In the genomic region with DNA sequence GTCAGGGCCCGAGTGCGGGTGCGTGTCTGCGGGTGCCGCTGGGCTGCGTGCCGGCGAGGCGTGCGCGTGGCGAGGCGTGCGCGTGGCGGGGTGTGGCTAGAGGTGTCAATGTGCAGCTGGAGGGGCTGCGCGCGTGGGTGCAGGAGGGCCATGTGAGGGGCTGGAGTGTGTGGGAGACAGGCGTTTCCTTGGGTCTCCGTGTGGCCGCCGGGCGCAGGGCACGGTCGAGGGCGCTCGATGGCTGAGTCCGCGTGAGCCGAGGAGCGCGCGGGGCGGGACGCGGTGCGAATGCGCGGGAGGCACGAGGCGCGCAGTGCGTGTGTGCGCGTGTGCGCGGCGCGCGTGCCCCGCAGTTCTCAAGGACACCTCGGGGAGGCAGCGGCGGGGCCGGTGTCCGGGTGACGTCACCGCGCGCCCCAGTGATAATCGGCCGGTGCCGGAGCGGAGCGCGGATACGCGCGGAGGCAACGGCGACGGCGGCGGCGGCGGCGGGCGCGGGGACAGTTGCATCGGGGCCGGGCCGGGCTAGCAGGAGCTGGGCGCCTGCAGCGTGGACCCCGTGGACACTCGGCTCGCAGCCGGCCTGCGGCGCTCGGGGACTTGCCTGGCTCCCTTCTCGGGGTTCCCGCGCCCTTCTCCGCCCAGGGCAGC, we compare ENCODE assay signal across 11 cellular contexts. TPM values are rescaled to one million over a fixed set of nuclear protein-coding genes. Genes with fewer than 3 reads are reported as not detected.
DNase-seq lines count a peak whose midpoint lies in the region; ATAC-seq and TF ChIP-seq lines count a peak whose summit lies in the region.
"Had no signal": no experiment of that assay in that cellular context is flagged by ENCODE, and none has a peak within 500 bp of the region (broad histone marks: within the 10 kb centered on the region; RNA-seq: fewer than 3 reads in every experiment).

No MANE protein-coding gene starts in this region.

- peaks cover 2% of the 10 kb centered on the region for H3K4me1 ChIP-seq in endodermal cell (ENCODE audit: control insufficient read depth, insufficient read depth, low read length)

- TF ChIP-seq CTCF in endodermal cell (conservative IDR thresholded peaks at IDR 0.05) = peak; percentile 30
- TF ChIP-seq CTCF in mesothelial cell of epicardium (IDR thresholded peaks at IDR 0.05; ENCODE audit: unreplicated experiment) = no peak

- no peak overlapping the region for H3K27ac ChIP-seq in endodermal cell (ENCODE audit: low read depth, low read length)
- H3K27ac ChIP-seq: 22Rv1, HL-60 had no signal

- H3K27me3 Mint-ChIP-seq in endodermal cell (ENCODE audit: insufficient read depth) (peaks cover 74% of the 10 kb centered on the region), mesothelial cell of epicardium (ENCODE audit: low read depth) (peaks cover 80% of the 10 kb centered on the region)

- H3K9me3 ChIP-seq in endodermal cell (ENCODE audit: control insufficient read depth, low read length) = no peaks in the 10 kb centered on the region

- H3K9me3 Mint-ChIP-seq in endodermal cell (no peaks in the 10 kb centered on the region), mesothelial cell of epicardium (no peaks in the 10 kb centered on the region)
- H3K9me3 Mint-ChIP-seq: stimulated activated naive CD8-positive, alpha-beta T cell treated with anti-CD3 and anti-CD28 coated beads, Interleukin-15, amount 100 ng/mL, for 72 hours had no signal

- 1 to 3% methylated on average over 15 to 96 of the region's 96 CpGs for WGBS in endodermal cell (ENCODE audit: insufficient coverage in 1 of 2, insufficient read length in 1 of 2), 2 experiments

- H3K4me3 Mint-ChIP-seq in endodermal cell (peak overlapping the region; percentile 37), mesothelial cell of epicardium (no peak overlapping the region)

- peaks cover 8% of the 10 kb centered on the region for H3K4me1 Mint-ChIP-seq in endodermal cell
- peaks cover 8% of the 10 kb centered on the region for H3K4me1 Mint-ChIP-seq in mesothelial cell of epicardium

- H3K27me3 ChIP-seq in endodermal cell (ENCODE audit: control insufficient read depth, insufficient read depth, low read length, poor library complexity, severe bottlenecking) = peaks cover 82% of the 10 kb centered on the region

- no peak overlapping the region for H3K9ac ChIP-seq in endodermal cell (ENCODE audit: extremely low read depth, low read length, poor library complexity, severe bottlenecking)

- no peak for ATAC-seq in esophagus mucosa
- no peak for ATAC-seq in HG02973 (IDR thresholded peaks at IDR 0.05; ENCODE audit: unreplicated experiment)
- ATAC-seq: stimulated activated naive CD8-positive, alpha-beta T cell treated with anti-CD3 and anti-CD28 coated beads, Interleukin-15, amount 100 ng/mL, for 72 hours had no signal

- H3K4me3 ChIP-seq in endodermal cell (ENCODE audit: low read length) = no peak overlapping the region

- DNase-seq in DMS 273 (lab: John Stamatoyannopoulos, UW; ENCODE audit: unreplicated experiment) = peak; percentile 76
- DNase-seq in DMS 273 treated with DMSO at 0.1 percent for 48 hours (lab: John Stamatoyannopoulos, UW) = no peak
- peak; percentile 50 for DNase-seq in NCI-H69 (lab: John Stamatoyannopoulos, UW)
- peak; percentile 76 for DNase-seq in endodermal cell
- DNase-seq in retina = peak; percentile 86
- no peak for DNase-seq in mesothelial cell of epicardium (ENCODE audit: low spot score in 2 of 2, unreplicated experiment in 2 of 2)

- no peak overlapping the region for H3K27ac Mint-ChIP-seq in endodermal cell
- H3K27ac Mint-ChIP-seq in mesothelial cell of epicardium = no peak overlapping the region
- H3K27ac Mint-ChIP-seq: stimulated activated naive CD8-positive, alpha-beta T cell treated with anti-CD3 and anti-CD28 coated beads, Interleukin-15, amount 100 ng/mL, for 72 hours had no signal

- H3K36me3 Mint-ChIP-seq in endodermal cell (ENCODE audit: low read depth) (no peaks in the 10 kb centered on the region), mesothelial cell of epicardium (no peaks in the 10 kb centered on the region)

- no peaks in the 10 kb centered on the region for H3K36me3 ChIP-seq in endodermal cell (ENCODE audit: control insufficient read depth, insufficient read depth, low read length)

RNA-seq across cellular contexts. Expression of a gene that starts 38.7 kb away (rescaled TPM):
- total RNA-seq in endodermal cell (10 to 100 TPM; 64.9 to 73.2 TPM), mesothelial cell of epicardium (49.3 to 52.9 TPM (median 50.1 TPM) in 3 replicates), esophagus mucosa (22.5 TPM)
- 43.0 TPM for polyA plus RNA-seq in endodermal cell (2013, experiment 1 of 2)
- polyA plus RNA-seq in endodermal cell (2013, experiment 2 of 2) = 41.6 TPM

RNA-seq across cellular contexts. Expression of a gene that starts 58.4 kb away (rescaled TPM):
- not detected for total RNA-seq in endodermal cell
- polyA plus RNA-seq in endodermal cell (2013, experiment 1 of 2) = 0.28 TPM
- polyA plus RNA-seq in endodermal cell (2013, experiment 2 of 2) = 0.21 TPM
- total RNA-seq in mesothelial cell of epicardium = 0.36 to 0.84 TPM (median 0.50 TPM) in 3 replicates
- not detected for total RNA-seq in esophagus mucosa

Comparison
In these comparisons a context has a peak if more than half of its experiments do, and no peak if none do; other contexts are left out.
1. DNase-seq: peak in DMS 273 (single experiment), NCI-H69 (single experiment), endodermal cell (single experiment) and retina (single experiment); none in DMS 273 treated with DMSO at 0.1 percent for 48 hours (single experiment) and mesothelial cell of epicardium (0 of 2).